In the genomic region with DNA sequence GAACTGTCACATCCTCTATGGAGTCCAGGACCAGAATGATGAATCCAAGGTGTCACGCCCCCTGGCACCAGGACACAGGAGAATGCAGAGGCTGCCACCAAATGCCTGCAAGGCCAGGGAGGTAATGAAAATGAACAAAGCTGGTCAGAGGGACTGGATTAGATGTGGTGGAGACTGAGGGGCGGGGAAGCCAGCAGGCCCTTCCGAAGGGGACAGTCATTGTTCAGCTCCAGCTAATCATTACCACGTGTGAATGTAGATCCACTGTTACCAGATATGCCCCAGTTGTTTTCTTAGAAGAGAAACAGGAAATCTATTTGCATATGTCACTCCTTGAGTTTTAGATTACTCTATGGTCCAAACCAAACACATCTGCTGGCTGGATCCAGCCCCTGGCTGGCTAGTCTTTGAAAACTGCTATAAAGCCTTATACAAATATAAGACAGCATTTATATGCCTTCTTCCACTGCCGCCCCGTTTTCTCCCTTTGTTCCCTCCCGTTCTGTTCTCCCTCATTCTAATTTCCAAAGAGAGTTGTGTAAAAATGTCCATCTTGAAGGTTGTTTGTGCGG, we compare ENCODE assay signal across 9 cellular contexts. TPM values are rescaled to one million over a fixed set of nuclear protein-coding genes. Genes with fewer than 3 reads are reported as not detected.
DNase-seq lines count a peak whose midpoint lies in the region; ATAC-seq and TF ChIP-seq lines count a peak whose summit lies in the region.
"Had no signal": no experiment of that assay in that cellular context is flagged by ENCODE, and none has a peak within 500 bp of the region (broad histone marks: within the 10 kb centered on the region; RNA-seq: fewer than 3 reads in every experiment).

No MANE protein-coding gene starts in this region.

- H3K27ac Mint-ChIP-seq in activated naive CD8-positive, alpha-beta T cell treated with anti-CD3 and anti-CD28 coated beads, Interleukin-2, amount 50 U/mL, for 24 hours, result no peak overlapping the region
- no peak overlapping the region for H3K27ac Mint-ChIP-seq in activated naive CD8-positive, alpha-beta T cell treated with anti-CD3 and anti-CD28 coated beads for 36 hours
- H3K27ac Mint-ChIP-seq: T-helper 1 cell treated with Interleukin-12 subunit alpha and Interleukin-12 subunit beta and Interleukin-4 antibody, amounts not matched to agents 30 μg/mL and 1 μg/mL, for 36 hours had no signal

- ATAC-seq in activated naive CD8-positive, alpha-beta T cell treated with anti-CD3 and anti-CD28 coated beads, Interleukin-2, amount 50 U/mL, for 24 hours, result peak; percentile 24
- peak; percentile 57 for ATAC-seq in HG03045 (IDR thresholded peaks at IDR 0.05; ENCODE audit: unreplicated experiment)
- ATAC-seq in sciatic nerve, result peak; percentile 20

- no peaks in the 10 kb centered on the region for H3K36me3 ChIP-seq in adipocyte (ENCODE audit: control insufficient read depth, insufficient read depth, low read length, severe bottlenecking)
- H3K36me3 ChIP-seq in thyroid gland, result no peaks in the 10 kb centered on the region

- no peak overlapping the region for H3K4me3 ChIP-seq in adipocyte (ENCODE audit: low read length)
- H3K4me3 ChIP-seq in thyroid gland (replicated peaks in 1 of 3), result no peak overlapping the region

- H3K9me3 ChIP-seq in adipocyte (ENCODE audit: control insufficient read depth, low read length) (no peaks in the 10 kb centered on the region), thyroid gland (no peaks in the 10 kb centered on the region)

- no peak overlapping the region for H3K4me3 Mint-ChIP-seq in activated naive CD8-positive, alpha-beta T cell treated with anti-CD3 and anti-CD28 coated beads, Interleukin-2, amount 50 U/mL, for 24 hours
- H3K4me3 Mint-ChIP-seq in activated naive CD8-positive, alpha-beta T cell treated with anti-CD3 and anti-CD28 coated beads for 36 hours, result no peak overlapping the region
- H3K4me3 Mint-ChIP-seq: T-helper 1 cell treated with Interleukin-12 subunit alpha and Interleukin-12 subunit beta and Interleukin-4 antibody, amounts not matched to agents 30 μg/mL and 1 μg/mL, for 36 hours had no signal

- no peaks in the 10 kb centered on the region for H3K36me3 Mint-ChIP-seq in activated naive CD8-positive, alpha-beta T cell treated with anti-CD3 and anti-CD28 coated beads, Interleukin-2, amount 50 U/mL, for 24 hours (ENCODE audit: low read depth)
- no peaks in the 10 kb centered on the region for H3K36me3 Mint-ChIP-seq in activated naive CD8-positive, alpha-beta T cell treated with anti-CD3 and anti-CD28 coated beads for 36 hours

- H3K4me1 Mint-ChIP-seq in activated naive CD8-positive, alpha-beta T cell treated with anti-CD3 and anti-CD28 coated beads, Interleukin-2, amount 50 U/mL, for 24 hours, result no peaks in the 10 kb centered on the region
- H3K4me1 Mint-ChIP-seq in activated naive CD8-positive, alpha-beta T cell treated with anti-CD3 and anti-CD28 coated beads for 36 hours, result no peaks in the 10 kb centered on the region

- H3K4me1 ChIP-seq in adipocyte (ENCODE audit: control insufficient read depth, insufficient read depth, low read length), result peaks cover 22% of the 10 kb centered on the region
- H3K4me1 ChIP-seq in thyroid gland, result no peaks in the 10 kb centered on the region

- H3K9ac ChIP-seq in adipocyte (ENCODE audit: low read length), result no peak overlapping the region

- DNase-seq in activated naive CD8-positive, alpha-beta T cell treated with anti-CD3 and anti-CD28 coated beads, Interleukin-2, amount 50 U/mL, for 24 hours, result no peak
- no peak for DNase-seq in activated naive CD8-positive, alpha-beta T cell treated with anti-CD3 and anti-CD28 coated beads for 36 hours
- DNase-seq in adipocyte (ENCODE audit: low read depth), result peak; percentile 56
- DNase-seq in sciatic nerve (ENCODE audit: low spot score), result no peak
- no peak for DNase-seq in dermis blood vessel endothelial cell
- no peak for DNase-seq in stimulated activated CD4-positive, alpha-beta T cell treated with anti-CD3 and anti-CD28 coated beads, Interleukin-2, amount 100 ng/mL, for 24 hours
- DNase-seq in thyroid gland, result no peak

- H3K27me3 Mint-ChIP-seq in activated naive CD8-positive, alpha-beta T cell treated with anti-CD3 and anti-CD28 coated beads, Interleukin-2, amount 50 U/mL, for 24 hours, result peaks cover 1% of the 10 kb centered on the region
- H3K27me3 Mint-ChIP-seq in activated naive CD8-positive, alpha-beta T cell treated with anti-CD3 and anti-CD28 coated beads for 36 hours, result no peaks in the 10 kb centered on the region

- no peak for TF ChIP-seq CTCF in thyroid gland (IDR thresholded peaks at IDR 0.05)

- H3K27me3 ChIP-seq in adipocyte (replicated peaks; ENCODE audit: control insufficient read depth, insufficient read depth, low read length), result no peaks in the 10 kb centered on the region
- H3K27me3 ChIP-seq in thyroid gland, result no peaks in the 10 kb centered on the region

- no peak for TF ChIP-seq POLR2A in thyroid gland (IDR thresholded peaks at IDR 0.05)

- 58 to 62% methylated on average over 8 of the region's 8 CpGs for WGBS in thyroid gland, 2 donors

- H3K27ac ChIP-seq in thyroid gland, result no peak overlapping the region

- intact Hi-C loops in sciatic nerve (cut with DNase I), result no loop called here
- intact Hi-C loops in thyroid gland (cut with DNase I), result no loop called here

- no peaks in the 10 kb centered on the region for H3K9me3 Mint-ChIP-seq in activated naive CD8-positive, alpha-beta T cell treated with anti-CD3 and anti-CD28 coated beads, Interleukin-2, amount 50 U/mL, for 24 hours
- no peaks in the 10 kb centered on the region for H3K9me3 Mint-ChIP-seq in activated naive CD8-positive, alpha-beta T cell treated with anti-CD3 and anti-CD28 coated beads for 36 hours
- H3K9me3 Mint-ChIP-seq: T-helper 1 cell treated with Interleukin-12 subunit alpha and Interleukin-12 subunit beta and Interleukin-4 antibody, amounts not matched to agents 30 μg/mL and 1 μg/mL, for 36 hours had no signal

RNA-seq across cellular contexts. Expression of a gene that starts 14.4 kb away (rescaled TPM):
- not detected for total RNA-seq in activated naive CD8-positive, alpha-beta T cell treated with anti-CD3 and anti-CD28 coated beads for 36 hours
- total RNA-seq in sciatic nerve (0.53 TPM), dermis blood vessel endothelial cell (not detected in 2 replicates), thyroid gland (under 1 TPM in 1 of 4 donors, not detected in 3; 0.81 TPM)

RNA-seq across cellular contexts. Expression of a gene that starts 30.2 kb away (rescaled TPM):
- total RNA-seq in activated naive CD8-positive, alpha-beta T cell treated with anti-CD3 and anti-CD28 coated beads for 36 hours, result not detected
- total RNA-seq in sciatic nerve (not detected), dermis blood vessel endothelial cell (not detected in 2 replicates), thyroid gland (not detected)

RNA-seq across cellular contexts. Expression of a gene that starts 52.4 kb away (rescaled TPM):
- not detected for total RNA-seq in activated naive CD8-positive, alpha-beta T cell treated with anti-CD3 and anti-CD28 coated beads for 36 hours
- total RNA-seq in sciatic nerve, result not detected
- total RNA-seq in dermis blood vessel endothelial cell, result 0.23 TPM in 1 of 2 replicates, not detected in the other
- under 1 TPM in 1 of 4 donors, not detected in 3; 0.63 TPM for total RNA-seq in thyroid gland
